1 cellular context compared by ENCODE assay signal in genomic region chr12:700061-700460, GRCh38.
TF ChIP-seq lines count a peak whose summit lies in the region.

No MANE protein-coding gene starts in this region.

TF ChIP-seq in H1, 55 proteins besides CTCF, POLR2A, EP300 and RAD21:
- no peak for TF ChIP-seq POLR2AphosphoS5 (IDR thresholded peaks at IDR 0.05; ENCODE audit: low read depth, low read length)
- TF ChIP-seq GTF2F1 (IDR thresholded peaks at IDR 0.05; ENCODE audit: borderline replicate concordance, low read depth, low read length) = no peak
- TF ChIP-seq ASH2L (IDR thresholded peaks at IDR 0.05; ENCODE audit: low read length) = no peak
- no peak for TF ChIP-seq CTBP2 (IDR thresholded peaks at IDR 0.05; ENCODE audit: borderline replicate concordance, insufficient read depth, insufficient read length, low read length)
- no peak for TF ChIP-seq ZNF274 (IDR thresholded peaks at IDR 0.05; ENCODE audit: borderline replicate concordance, extremely low read depth, low read length)
- no peak for TF ChIP-seq KDM1A (IDR thresholded peaks at IDR 0.05; ENCODE audit: borderline replicate concordance, low read length)
- no peak for TF ChIP-seq SIN3A (conservative IDR thresholded peaks at IDR 0.05 in 1 of 2, IDR thresholded peaks at IDR 0.05 in 1 of 2; ENCODE audit: low read depth in 1 of 2, low read length in 2 of 2)
